8 cellular contexts compared by ENCODE assay signal in the genomic region with DNA sequence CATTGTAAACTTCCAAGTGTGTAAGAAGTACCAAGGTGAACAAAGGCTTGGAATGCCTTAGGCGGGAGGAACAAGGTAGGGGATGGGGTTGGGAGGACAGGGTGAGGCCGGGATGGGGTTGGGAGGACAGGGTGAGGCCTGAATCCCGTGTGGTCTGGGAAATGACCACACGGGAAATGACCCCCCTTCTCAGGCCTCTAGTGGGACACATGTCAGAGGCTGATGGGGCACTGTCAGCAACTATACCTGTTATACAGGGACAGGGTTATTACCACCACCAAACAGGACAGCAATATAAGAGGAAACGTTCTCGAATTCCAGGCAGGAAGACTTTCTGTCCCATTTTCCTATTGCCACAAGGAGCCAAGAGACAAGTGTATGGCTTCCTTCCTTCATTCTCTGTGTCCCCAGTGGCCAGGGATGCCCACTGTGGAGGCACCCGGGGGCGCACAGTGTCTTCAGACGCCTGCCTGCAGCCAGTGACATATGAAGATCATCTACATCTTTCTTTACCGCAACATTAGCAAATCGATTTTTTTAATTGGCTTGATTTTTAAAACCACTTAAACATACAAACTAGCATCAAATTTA. TPM values are rescaled to one million over a fixed set of nuclear protein-coding genes. Genes with fewer than 3 reads are reported as not detected.
DNase-seq lines count a peak whose midpoint lies in the region; TF ChIP-seq lines count a peak whose summit lies in the region.

No MANE protein-coding gene starts in this region.

- H2BK120ac ChIP-seq in mesenchymal stem cell (ENCODE audit: low read depth, low read length): no peak overlapping the region

- H3K18ac ChIP-seq in mesenchymal stem cell (ENCODE audit: low read depth in 1 of 2, low read length in 2 of 2): no peak overlapping the region

- no peak overlapping the region for H2BK12ac ChIP-seq in mesenchymal stem cell (ENCODE audit: low read length in 2 of 2)

- H3K27ac ChIP-seq in mesenchymal stem cell (ENCODE audit: low read length, poor library complexity, severe bottlenecking): no peak overlapping the region

- peak overlapping the region; percentile 19 for H4K8ac ChIP-seq in mesenchymal stem cell (ENCODE audit: low read length)

- H3K4me3 ChIP-seq in BE2C (ENCODE audit: low read depth, low read length) (peak overlapping the region; percentile 90), mesenchymal stem cell (ENCODE audit: insufficient read depth in 1 of 2, low read depth in 1 of 2, low read length in 2 of 2) (peak overlapping the region in 1 of 2 experiments; percentile 86)

- H3K27me3 Mint-ChIP-seq in HFFc6 (ENCODE audit: insufficient read depth): peaks cover 12% of the 10 kb centered on the region
- peaks cover 49% of the 10 kb centered on the region for H3K27me3 Mint-ChIP-seq in activated naive CD8-positive, alpha-beta T cell treated with anti-CD3 and anti-CD28 coated beads for 36 hours

- H3K4me1 Mint-ChIP-seq in HFFc6 (ENCODE audit: low read depth): peaks cover 58% of the 10 kb centered on the region
- peaks cover 22% of the 10 kb centered on the region for H3K4me1 Mint-ChIP-seq in activated naive CD8-positive, alpha-beta T cell treated with anti-CD3 and anti-CD28 coated beads for 36 hours

- peak overlapping the region; percentile 11 for H4K91ac ChIP-seq in mesenchymal stem cell (ENCODE audit: low read length)

- no peak overlapping the region for H2BK15ac ChIP-seq in mesenchymal stem cell (ENCODE audit: low read depth, poor library complexity, severe bottlenecking)

- H3K4me3 Mint-ChIP-seq in HFFc6: peak overlapping the region; percentile 94
- H3K4me3 Mint-ChIP-seq in activated naive CD8-positive, alpha-beta T cell treated with anti-CD3 and anti-CD28 coated beads for 36 hours: peak overlapping the region; percentile 97

- no peak overlapping the region for H2AK5ac ChIP-seq in mesenchymal stem cell (ENCODE audit: low read length, severe bottlenecking)

- DNase-seq in BE2C (no peak), HFFc6 (no peak), mesenchymal stem cell (peak; percentile 15), LoVo (ENCODE audit: low spot score) (no peak), NCI-H2107 treated with DMSO at 0.1 percent for 48 hours (lab: John Stamatoyannopoulos, UW; ENCODE audit: unreplicated experiment) (no peak), NCI-H2107 (lab: John Stamatoyannopoulos, UW) (no peak), GM19238 (ENCODE audit: insufficient read length, low spot score) (no peak)
- no peak for DNase-seq in activated naive CD8-positive, alpha-beta T cell treated with anti-CD3 and anti-CD28 coated beads for 36 hours

- H2AFZ ChIP-seq in mesenchymal stem cell (ENCODE audit: low read depth, low read length): no peak overlapping the region

- no peak overlapping the region for H3K14ac ChIP-seq in mesenchymal stem cell (ENCODE audit: low read length in 2 of 2)

- H3K36me3 Mint-ChIP-seq in HFFc6 (ENCODE audit: low read depth): peaks cover 26% of the 10 kb centered on the region
- H3K36me3 Mint-ChIP-seq in activated naive CD8-positive, alpha-beta T cell treated with anti-CD3 and anti-CD28 coated beads for 36 hours: peaks cover 50% of the 10 kb centered on the region

- H3K27me3 ChIP-seq in BE2C (no peaks in the 10 kb centered on the region), mesenchymal stem cell (ENCODE audit: control insufficient read depth in 1 of 2, insufficient read depth in 1 of 2, low read length in 2 of 2) (no peaks in the 10 kb centered on the region)

- H3K36me3 ChIP-seq in BE2C (peaks cover 41% of the 10 kb centered on the region), mesenchymal stem cell (ENCODE audit: control insufficient read depth in 1 of 2, insufficient read depth in 2 of 2, low read depth in 1 of 2, low read length in 2 of 2) (peaks cover 0 to 3% of the 10 kb centered on the region in 2 experiments)

- H3K4ac ChIP-seq in mesenchymal stem cell (ENCODE audit: low read depth in 1 of 2, low read length in 2 of 2): no peak overlapping the region

- no peak overlapping the region for H3K23ac ChIP-seq in mesenchymal stem cell (ENCODE audit: low read length in 2 of 2)

- TF ChIP-seq CTCF in BE2C (IDR thresholded peaks at IDR 0.05; ENCODE audit: low read depth, low read length): no peak
- TF ChIP-seq CTCF in HFFc6 (IDR thresholded peaks at IDR 0.05): no peak

- H3K9me3 Mint-ChIP-seq in HFFc6: no peaks in the 10 kb centered on the region
- H3K9me3 Mint-ChIP-seq in activated naive CD8-positive, alpha-beta T cell treated with anti-CD3 and anti-CD28 coated beads for 36 hours: no peaks in the 10 kb centered on the region

- H3K4me1 ChIP-seq in BE2C (peaks cover 3% of the 10 kb centered on the region; the same call in 1 of the 2 replicates), mesenchymal stem cell (ENCODE audit: control insufficient read depth, insufficient read depth, low read depth, low read length) (peaks cover 16% of the 10 kb centered on the region)

- peak overlapping the region; percentile 79 for H3K27ac Mint-ChIP-seq in HFFc6
- peak overlapping the region; percentile 85 for H3K27ac Mint-ChIP-seq in activated naive CD8-positive, alpha-beta T cell treated with anti-CD3 and anti-CD28 coated beads for 36 hours

- H2BK5ac ChIP-seq in mesenchymal stem cell (ENCODE audit: low read depth, low read length, poor library complexity, severe bottlenecking): no peak overlapping the region

- H3K4me2 ChIP-seq in mesenchymal stem cell (ENCODE audit: low read length, poor library complexity, severe bottlenecking): peak overlapping the region; percentile 100

- WGBS in mesenchymal stem cell: 35% methylated on average over 11 of the region's 11 CpGs

- no peaks in the 10 kb centered on the region for H3K9me3 ChIP-seq in BE2C
- H3K9me3 ChIP-seq in mesenchymal stem cell (ENCODE audit: control insufficient read depth, low read length): no peaks in the 10 kb centered on the region

- peak overlapping the region; percentile 73 for H3K9ac ChIP-seq in mesenchymal stem cell (ENCODE audit: low read length)

- peaks cover 7% of the 10 kb centered on the region for H3K79me1 ChIP-seq in mesenchymal stem cell (replicated peaks; ENCODE audit: low read length, poor library complexity, severe bottlenecking)

RNA-seq across cellular contexts. Expression of a gene that starts 1.3 kb away (rescaled TPM):
- 16.7 TPM for polyA plus RNA-seq in BE2C (2012; ENCODE audit: insufficient read depth, insufficient read length, low read depth)
- 10 to 100 TPM; 38.2 to 77.0 (median 70.0) TPM for total RNA-seq in HFFc6 (2021; fragmentation: NEBNext Ultra II Directional; extraction: Animal tissue kit (Norgen Biotek cat#: 25700))
- total RNA-seq in activated naive CD8-positive, alpha-beta T cell treated with anti-CD3 and anti-CD28 coated beads for 36 hours: 100 to 1,000 TPM; 196 to 210 TPM
- 4.9 TPM for polyA plus RNA-seq in mesenchymal stem cell (2013, experiment 1 of 2)
- 4.5 TPM for polyA plus RNA-seq in mesenchymal stem cell (2013, experiment 2 of 2)
